ENCODE assay signal across 8 cellular contexts in the genomic region with DNA sequence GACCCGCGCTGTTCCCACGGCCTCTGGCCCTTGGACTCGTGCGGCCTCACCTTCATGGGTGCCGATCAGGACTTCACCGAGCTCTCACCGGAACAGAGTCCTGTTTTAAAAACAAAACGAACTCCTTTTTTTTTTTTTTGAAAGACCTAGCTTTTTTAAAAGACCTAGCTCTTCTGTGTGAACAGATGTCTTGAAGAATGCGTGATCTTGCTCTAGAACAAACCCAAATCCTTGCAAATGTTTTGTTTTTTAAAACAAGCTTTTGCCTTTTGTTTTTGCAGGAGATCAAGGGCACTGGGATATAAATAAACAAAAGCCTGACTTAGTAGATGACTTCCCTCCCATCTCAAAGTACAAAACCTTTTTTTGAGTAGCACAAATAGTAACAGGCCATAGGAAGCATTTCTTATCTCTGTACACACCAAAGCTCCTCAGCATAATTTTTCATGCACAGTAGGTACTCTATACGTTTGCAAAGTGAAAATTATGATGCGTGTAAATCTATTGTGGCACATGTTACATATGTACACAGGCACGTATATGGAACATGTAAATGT. TPM values are rescaled to one million over a fixed set of nuclear protein-coding genes. Genes with fewer than 3 reads are reported as not detected.
A peak's percentile ranks its signal among the peaks of the same experiment; 100 is the strongest.
DNase-seq lines count a peak whose midpoint lies in the region; ATAC-seq and TF ChIP-seq lines count a peak whose summit lies in the region.

No MANE protein-coding gene starts in this region.

- no peak for ATAC-seq in activated naive CD8-positive, alpha-beta T cell treated with anti-CD3 and anti-CD28 coated beads, Interleukin-2, amount 50 U/mL, for 24 hours
- no peak for ATAC-seq in GM18907 (IDR thresholded peaks at IDR 0.05; ENCODE audit: unreplicated experiment)

- peak overlapping the region; percentile 86 to 98 (median 94) for H3K4me3 Mint-ChIP-seq in IgD-negative memory B cell
- H3K4me3 Mint-ChIP-seq in activated naive CD8-positive, alpha-beta T cell treated with anti-CD3 and anti-CD28 coated beads, Interleukin-2, amount 50 U/mL, for 24 hours, result peak overlapping the region; percentile 97

- CTCF ChIA-PET in BJ (lab: Yijun Ruan, JAX), result interaction anchor here (1.1 to 1.3 kb wide), 3 partner anchors 54 to 555 kb away, joined by 3 to 6 read pairs (median 3); a partner anchor contains a TSS

- peaks cover 18 to 28% (median 23%) of the 10 kb centered on the region in 3 donors for H3K4me1 Mint-ChIP-seq in IgD-negative memory B cell
- peaks cover 39% of the 10 kb centered on the region for H3K4me1 Mint-ChIP-seq in activated naive CD8-positive, alpha-beta T cell treated with anti-CD3 and anti-CD28 coated beads, Interleukin-2, amount 50 U/mL, for 24 hours

- H3K36me3 ChIP-seq in BJ (ENCODE audit: control insufficient read depth, insufficient read depth, low read length) (no peaks in the 10 kb centered on the region; the same call in 1 of the 2 replicates), kidney epithelial cell (ENCODE audit: control insufficient read depth, insufficient read depth, low read length) (no peaks in the 10 kb centered on the region), testis (ENCODE audit: low read depth, missing control alignments) (no peaks in the 10 kb centered on the region)

- H3K4me3 ChIP-seq in BJ (ENCODE audit: low read depth, low read length), result peak overlapping the region; percentile 84
- H3K4me3 ChIP-seq in kidney epithelial cell (ENCODE audit: low read depth, low read length), result peak overlapping the region; percentile 89
- peak overlapping the region; percentile 93 to 94 for H3K4me3 ChIP-seq in testis

- H3K27me3 ChIP-seq in BJ (ENCODE audit: control insufficient read depth, insufficient read depth, low read length) (no peaks in the 10 kb centered on the region), kidney epithelial cell (ENCODE audit: control insufficient read depth, insufficient read depth, low read length) (no peaks in the 10 kb centered on the region), testis (no peaks in the 10 kb centered on the region)

- H3K27ac Mint-ChIP-seq in IgD-negative memory B cell, result peak overlapping the region; percentile 95 to 100 (median 98)
- peak overlapping the region; percentile 100 for H3K27ac Mint-ChIP-seq in activated naive CD8-positive, alpha-beta T cell treated with anti-CD3 and anti-CD28 coated beads, Interleukin-2, amount 50 U/mL, for 24 hours

- no peaks in the 10 kb centered on the region for H3K27me3 Mint-ChIP-seq in IgD-negative memory B cell
- peaks cover 5% of the 10 kb centered on the region for H3K27me3 Mint-ChIP-seq in activated naive CD8-positive, alpha-beta T cell treated with anti-CD3 and anti-CD28 coated beads, Interleukin-2, amount 50 U/mL, for 24 hours

- 6 to 7% methylated on average over 13 of the region's 13 CpGs for WGBS in testis, 2 donors

- no peaks in the 10 kb centered on the region for H3K9me3 Mint-ChIP-seq in IgD-negative memory B cell
- peaks cover 4% of the 10 kb centered on the region for H3K9me3 Mint-ChIP-seq in activated naive CD8-positive, alpha-beta T cell treated with anti-CD3 and anti-CD28 coated beads, Interleukin-2, amount 50 U/mL, for 24 hours

- intact Hi-C loops in testis (cut with DNase I; ENCODE audit: low total_unique reads), result loop anchor here (5.0 to 10.0 kb wide), 2 partner anchors 55 to 122 kb away; a partner anchor contains a TSS

- TF ChIP-seq CTCF in BJ (IDR thresholded peaks at IDR 0.05; ENCODE audit: insufficient read depth, low read depth, low read length) (no peak), kidney epithelial cell (IDR thresholded peaks at IDR 0.05; ENCODE audit: insufficient read depth, low read length, poor library complexity, severe bottlenecking) (no peak), testis (IDR thresholded peaks at IDR 0.05) (no peak), GM13976 (IDR thresholded peaks at IDR 0.05; ENCODE audit: borderline replicate concordance, control extremely low read depth, extremely low read depth, insufficient read depth, missing control alignments) (no peak)

- H3K36me3 Mint-ChIP-seq in IgD-negative memory B cell, result peaks cover 3% of the 10 kb centered on the region
- H3K36me3 Mint-ChIP-seq in activated naive CD8-positive, alpha-beta T cell treated with anti-CD3 and anti-CD28 coated beads, Interleukin-2, amount 50 U/mL, for 24 hours (ENCODE audit: low read depth), result peaks cover 29% of the 10 kb centered on the region

- POLR2A ChIA-PET in BJ (lab: Charles Lee), result interaction anchor here (0.7 kb wide), 1 partner anchor 10 kb away, joined by 5 read pairs; no protein-coding TSS in a partner anchor

- in situ Hi-C loops in GM13976 (cut with MboI; ENCODE audit: low sequenced_read_pairs, unreplicated experiment), result no loop called here

- H3K9me3 ChIP-seq in testis, result no peaks in the 10 kb centered on the region

- H3K27ac ChIP-seq in testis, result peak overlapping the region; percentile 99 to 100

- H3K4me1 ChIP-seq in testis, result peaks cover 13% of the 10 kb centered on the region

- no peak for TF ChIP-seq POLR2A in testis (IDR thresholded peaks at IDR 0.05)

- no peak for DNase-seq in BJ (ENCODE audit: low read depth)
- DNase-seq in activated naive CD8-positive, alpha-beta T cell treated with anti-CD3 and anti-CD28 coated beads, Interleukin-2, amount 50 U/mL, for 24 hours, result no peak
- DNase-seq in kidney epithelial cell (ENCODE audit: low read depth), result no peak
- no peak for DNase-seq in testis
- no peak for DNase-seq in GM13976 (ENCODE audit: low spot score)
- no peak for DNase-seq in AG08396 (ENCODE audit: low spot score)

RNA-seq across cellular contexts. Expression of a gene that starts 1.1 kb away (rescaled TPM):
- polyA plus RNA-seq in BJ (2011; rRNA removed), result 2.7 and 4.9 TPM in 2 replicates
- 6.5 and 9.1 TPM in 2 replicates for polyA minus RNA-seq in BJ (2011; rRNA and poly(A)+ RNA removed)
- 27.9 TPM for polyA plus RNA-seq in IgD-negative memory B cell
- total RNA-seq in kidney epithelial cell, result 17.5 and 19.3 TPM in 2 replicates
- total RNA-seq in testis, result 10 to 100 TPM; 48.7 to 56.9 TPM
- polyA plus RNA-seq in testis (ENCODE audit: insufficient read depth, low read depth, low replicate concordance), result 33.9 TPM

RNA-seq across cellular contexts. Expression of a gene that starts 52.9 kb away (rescaled TPM):
- polyA plus RNA-seq in BJ (2011; rRNA removed), result 51.0 and 65.0 TPM in 2 replicates
- polyA minus RNA-seq in BJ (2011; rRNA and poly(A)+ RNA removed), result 34.9 and 53.5 TPM in 2 replicates
- polyA plus RNA-seq in IgD-negative memory B cell, result 40.3 TPM
- total RNA-seq in kidney epithelial cell, result 60.9 and 63.6 TPM in 2 replicates
- total RNA-seq in testis, result 10 to 100 TPM; 81.7 to 91.8 TPM
- polyA plus RNA-seq in testis (ENCODE audit: insufficient read depth, low read depth, low replicate concordance), result 96.2 TPM
